In the genomic region with DNA sequence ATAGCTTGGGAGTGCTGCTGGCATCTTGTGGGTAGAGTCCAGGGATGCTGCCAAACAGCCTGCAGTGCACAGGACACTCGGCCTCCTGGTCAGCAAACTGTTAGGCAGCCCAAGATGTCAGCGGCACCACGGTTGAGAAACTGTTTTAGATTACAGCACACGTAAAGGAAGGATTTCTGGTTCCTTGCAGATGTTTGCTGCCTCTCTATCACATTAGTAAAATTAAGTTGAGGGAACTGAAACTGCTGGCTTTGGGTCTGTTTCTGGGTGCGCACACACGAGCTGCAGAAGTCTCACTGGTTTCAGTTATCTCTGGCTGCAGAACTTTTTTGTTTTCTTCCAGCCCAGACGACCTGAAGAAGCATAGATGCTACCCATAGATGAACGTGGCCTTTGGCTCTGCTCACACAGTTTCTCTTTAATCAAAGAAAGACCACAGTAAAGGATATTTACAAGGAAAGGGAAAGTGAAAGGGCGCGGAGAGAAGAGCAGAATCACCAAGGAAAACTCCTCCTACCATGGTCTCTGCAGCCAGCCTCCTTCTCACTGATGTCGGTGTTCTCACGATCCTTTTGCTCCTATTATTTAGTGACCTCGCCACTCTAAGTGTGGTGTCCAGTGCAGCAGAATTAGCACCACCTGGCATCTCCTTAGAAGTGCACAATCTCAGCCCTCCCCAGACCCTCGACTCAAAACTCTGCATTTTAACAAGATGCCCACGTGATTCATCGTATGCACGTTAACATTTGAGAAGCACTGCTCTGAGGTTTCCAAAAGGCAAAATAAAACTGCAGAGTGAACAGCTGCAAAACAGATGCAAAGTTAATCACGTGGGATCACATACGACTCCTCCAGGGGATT, we compare ENCODE assay signal across 8 cellular contexts. TPM values are rescaled to one million over a fixed set of nuclear protein-coding genes. Genes with fewer than 3 reads are reported as not detected.
DNase-seq lines count a peak whose midpoint lies in the region; ATAC-seq and TF ChIP-seq lines count a peak whose summit lies in the region.

No MANE protein-coding gene starts in this region.

- H3K27me3 Mint-ChIP-seq in activated T-cell treated with anti-CD3 and anti-CD28 coated beads, Interleukin-2, amount 50 U/mL, for 4 hours (ENCODE audit: low read depth): no peaks in the 10 kb centered on the region
- H3K27me3 Mint-ChIP-seq in WTC11 (ENCODE audit: low read depth): peaks cover 13% of the 10 kb centered on the region

- no peaks in the 10 kb centered on the region for H3K36me3 ChIP-seq in left ventricle myocardium inferior
- no peaks in the 10 kb centered on the region for H3K36me3 ChIP-seq in spleen

- H3K9me3 Mint-ChIP-seq in activated T-cell treated with anti-CD3 and anti-CD28 coated beads, Interleukin-2, amount 50 U/mL, for 4 hours: no peaks in the 10 kb centered on the region
- H3K9me3 Mint-ChIP-seq in WTC11: 0 out of 2 replicates have a peak, but pooled peaks cover 4% of the 10 kb centered on the region

- no peak for TF ChIP-seq CTCF in left ventricle myocardium inferior (IDR thresholded peaks at IDR 0.05; ENCODE audit: borderline replicate concordance)
- TF ChIP-seq CTCF in spleen (IDR thresholded peaks at IDR 0.05 in 8 of 11, conservative IDR thresholded peaks at IDR 0.05 in 3 of 11): no peak
- no peak for TF ChIP-seq CTCF in WTC11 (IDR thresholded peaks at IDR 0.05)

- H3K36me3 Mint-ChIP-seq in activated T-cell treated with anti-CD3 and anti-CD28 coated beads, Interleukin-2, amount 50 U/mL, for 4 hours (ENCODE audit: insufficient read depth): no peaks in the 10 kb centered on the region
- H3K36me3 Mint-ChIP-seq in WTC11: no peaks in the 10 kb centered on the region

- WGBS in spleen, 5 donors: 16 to 27% (median 18%) methylated on average over 19 of the region's 19 CpGs

- CTCF ChIA-PET in WTC11 (lab: Charles Lee): interaction anchor here (1.2 to 1.9 kb wide), 4 partner anchors 17 to 213 kb away, joined by 3 to 13 read pairs (median 9); no protein-coding TSS in a partner anchor

- POLR2A ChIA-PET in WTC11 (lab: Charles Lee): interaction anchor here (0.6 kb wide), 1 partner anchor 668 kb away, joined by 3 read pairs; no protein-coding TSS in a partner anchor

- no peak overlapping the region for H3K27ac Mint-ChIP-seq in WTC11

- intact Hi-C loops in left ventricle myocardium inferior (cut with micrococcal nuclease): no loop called here
- intact Hi-C loops in spleen (cut with DNase I; ENCODE audit: low total_unique reads): no loop called here

- no peaks in the 10 kb centered on the region for H3K27me3 ChIP-seq in left ventricle myocardium inferior (ENCODE audit: low read depth)
- H3K27me3 ChIP-seq in spleen (replicated peaks in 1 of 7): no peaks in the 10 kb centered on the region

- peak; percentile 41 for DNase-seq in HT-29 (ENCODE audit: low spot score)
- no peak for DNase-seq in activated T-cell treated with anti-CD3 and anti-CD28 coated beads, Interleukin-2, amount 50 U/mL, for 4 hours
- peak; percentile 47 for DNase-seq in left ventricle myocardium inferior
- peak; percentile 83 for DNase-seq in spleen
- DNase-seq in middle frontal gyrus (ENCODE audit: extremely low spot score, low spot score): no peak
- no peak for DNase-seq in WTC11 (ENCODE audit: low spot score)

- peak in 1 of 3 donors; percentile 63 for TF ChIP-seq POLR2A in spleen (IDR thresholded peaks at IDR 0.05)

- H3K4me3 Mint-ChIP-seq in activated T-cell treated with anti-CD3 and anti-CD28 coated beads, Interleukin-2, amount 50 U/mL, for 4 hours: peak overlapping the region; percentile 83
- H3K4me3 Mint-ChIP-seq in WTC11: no peak overlapping the region

- H3K9me3 ChIP-seq in left ventricle myocardium inferior (replicated peaks) (no peaks in the 10 kb centered on the region), spleen (no peaks in the 10 kb centered on the region)

- ATAC-seq in GM21423 (IDR thresholded peaks at IDR 0.05; ENCODE audit: unreplicated experiment) (peak; percentile 62), WTC11 (no peak)
- peak; percentile 56 to 68 for ATAC-seq in activated T-cell treated with anti-CD3 and anti-CD28 coated beads, Interleukin-2, amount 50 U/mL, for 4 hours

- peaks cover 44% of the 10 kb centered on the region for H3K4me1 Mint-ChIP-seq in activated T-cell treated with anti-CD3 and anti-CD28 coated beads, Interleukin-2, amount 50 U/mL, for 4 hours (ENCODE audit: low read depth)
- peaks cover 26% of the 10 kb centered on the region for H3K4me1 Mint-ChIP-seq in WTC11

- peak overlapping the region; percentile 95 for H3K27ac ChIP-seq in left ventricle myocardium inferior (replicated peaks)
- peak overlapping the region; percentile 80 to 95 (median 84) for H3K27ac ChIP-seq in spleen

- H3K4me3 ChIP-seq in GM08714 (ENCODE audit: low read length) (peak overlapping the region; percentile 65; the same call in 1 of the 2 replicates), left ventricle myocardium inferior (peak overlapping the region; percentile 61), spleen (peak overlapping the region; percentile 28 to 76 (median 40))

- H3K4me1 ChIP-seq in left ventricle myocardium inferior (peaks cover 61% of the 10 kb centered on the region), spleen (peaks cover 17 to 76% (median 42%) of the 10 kb centered on the region in 6 donors)

TF ChIP-seq in WTC11, 78 proteins besides CTCF, POLR2A, EP300 and RAD21:
- TF ChIP-seq TEAD4 (CRISPR knock-in tag; IDR thresholded peaks at IDR 0.05) (no peak), RELA (CRISPR knock-in tag; IDR thresholded peaks at IDR 0.05; ENCODE audit: borderline replicate concordance) (no peak), ZSCAN18 (CRISPR knock-in tag; IDR thresholded peaks at IDR 0.05) (no peak), TP53 (CRISPR knock-in tag; IDR thresholded peaks at IDR 0.05) (no peak), E2F1 (CRISPR knock-in tag; IDR thresholded peaks at IDR 0.05) (no peak), MAX (CRISPR knock-in tag; IDR thresholded peaks at IDR 0.05) (no peak), ZNF423 (CRISPR knock-in tag; IDR thresholded peaks at IDR 0.05) (no peak), PRRX2 (CRISPR knock-in tag; IDR thresholded peaks at IDR 0.05) (no peak), ELF4 (CRISPR knock-in tag; IDR thresholded peaks at IDR 0.05; ENCODE audit: low read depth) (no peak), CREM (CRISPR knock-in tag; IDR thresholded peaks at IDR 0.05) (no peak), HMGA2 (CRISPR knock-in tag; IDR thresholded peaks at IDR 0.05) (no peak), IRF2 (CRISPR knock-in tag; IDR thresholded peaks at IDR 0.05; ENCODE audit: borderline replicate concordance, low read depth) (no peak), ZNF281 (CRISPR knock-in tag; IDR thresholded peaks at IDR 0.05) (no peak), ZNF317 (CRISPR knock-in tag; IDR thresholded peaks at IDR 0.05; ENCODE audit: borderline replicate concordance, low read depth) (no peak), CBFB (CRISPR knock-in tag; IDR thresholded peaks at IDR 0.05; ENCODE audit: low read depth) (no peak)

RNA-seq across cellular contexts. Expression of gene AKAP13, which starts 50.6 kb away (rescaled TPM):
- total RNA-seq in HT-29 (2014; rRNA removed; shearing (Covaris generic)): 90.3 and 108 TPM in 2 replicates
- total RNA-seq in activated T-cell treated with anti-CD3 and anti-CD28 coated beads, Interleukin-2, amount 50 U/mL, for 4 hours: 10 to 100 TPM; 67.4 to 78.8 (median 77.0) TPM
- total RNA-seq in left ventricle myocardium inferior: 331 TPM
- total RNA-seq in spleen: 100 to 1,000 TPM; 228 to 413 (median 271) TPM
- polyA plus RNA-seq in spleen: 10 to 100 TPM; 35.4 to 68.8 (median 59.4) TPM
- 48.3 to 50.3 TPM (median 48.9 TPM) in 3 replicates for total RNA-seq in WTC11 (2021)

Comparison
In these comparisons a context has a peak if more than half of its experiments do, and no peak if none do; other contexts are left out.
1. DNase-seq: peak in HT-29 (single experiment), left ventricle myocardium inferior (single experiment) and spleen (single experiment); none in activated T-cell treated with anti-CD3 and anti-CD28 coated beads, Interleukin-2, amount 50 U/mL, for 4 hours (single experiment), middle frontal gyrus (single experiment) and WTC11 (single experiment).
2. Peak in every context shown above with its lines, with median percentiles within 50 percentile points of each other: H3K4me3 ChIP-seq.